ENCODE assay signal across 8 cellular contexts in genomic region chr1:173714441-173714758, GRCh38. TPM values are rescaled to one million over a fixed set of nuclear protein-coding genes. Genes with fewer than 3 reads are reported as not detected.
DNase-seq lines count a peak whose midpoint lies in the region; ATAC-seq and TF ChIP-seq lines count a peak whose summit lies in the region.

No MANE protein-coding gene starts in this region.

- peak overlapping the region; percentile 94 for H3K4me3 Mint-ChIP-seq in activated naive CD8-positive, alpha-beta T cell
- peak overlapping the region; percentile 92 to 100 (median 95) for H3K4me3 Mint-ChIP-seq in immature natural killer cell

- peaks cover 9% of the 10 kb centered on the region for H3K27me3 Mint-ChIP-seq in activated naive CD8-positive, alpha-beta T cell
- H3K27me3 Mint-ChIP-seq in immature natural killer cell (ENCODE audit: low read depth in 3 of 3): peaks cover 7 to 17% (median 11%) of the 10 kb centered on the region in 3 donors

- TF ChIP-seq RAD21 in SK-N-SH (IDR thresholded peaks at IDR 0.05; ENCODE audit: low read length): no peak

- peak overlapping the region; percentile 72 to 78 for H3K27ac ChIP-seq in SK-N-SH (ENCODE audit: low read depth in 2 of 2, low read length in 1 of 2)
- H3K27ac ChIP-seq in temporal lobe (ENCODE audit: low read depth, low read length): peak overlapping the region; percentile 53

- POLR2A ChIA-PET in SK-N-SH (lab: Yijun Ruan, JAX): interaction anchor here (0.6 to 1.6 kb wide), 2 partner anchors 148 to 154 kb away, joined by 3 to 5 read pairs; partner anchors contain the start of genes GAS5 and ZBTB37

- H3K36me3 ChIP-seq in SK-N-SH (replicated peaks in 1 of 2; ENCODE audit: control insufficient read depth in 1 of 2, insufficient read depth in 2 of 2, low read length in 1 of 2): peaks cover 4 to 10% of the 10 kb centered on the region in 2 experiments

- CTCF ChIA-PET in SK-N-SH (lab: Yijun Ruan, JAX): interaction anchor here (1.0 to 2.3 kb wide), 7 partner anchors 10 to 284 kb away, joined by 3 to 5 read pairs (median 4); partner anchors contain the start of genes CENPL and DARS2

- peaks cover 5 to 15% of the 10 kb centered on the region in 2 experiments; a peak in 1 of 4 replicates for H3K4me1 ChIP-seq in SK-N-SH (ENCODE audit: control insufficient read depth in 1 of 2, insufficient read depth in 2 of 2, low read depth in 1 of 2, low read length in 1 of 2)

- H4K20me1 ChIP-seq in SK-N-SH (ENCODE audit: insufficient read depth): no peaks in the 10 kb centered on the region

- H3K79me2 ChIP-seq in SK-N-SH (ENCODE audit: insufficient read depth): peaks cover 44% of the 10 kb centered on the region

- H3K27me3 ChIP-seq in SK-N-SH (ENCODE audit: insufficient read depth): peaks cover 9% of the 10 kb centered on the region; the same call in 1 of the 2 replicates

- WGBS in SK-N-SH (ENCODE audit: low lambda C conversion rate): 53% methylated on average over 3 of the region's 3 CpGs

- no peak for TF ChIP-seq EP300 in SK-N-SH (IDR thresholded peaks at IDR 0.05; ENCODE audit: borderline replicate concordance in 1 of 2, low read depth in 1 of 2, low read length in 1 of 2)

- no peak overlapping the region for H3K9ac ChIP-seq in SK-N-SH

- peak overlapping the region; percentile 99 for H2AFZ ChIP-seq in SK-N-SH (ENCODE audit: low read depth)

- peaks cover 29% of the 10 kb centered on the region for H3K4me1 Mint-ChIP-seq in activated naive CD8-positive, alpha-beta T cell (ENCODE audit: low read depth)
- H3K4me1 Mint-ChIP-seq in immature natural killer cell: peaks cover 24 to 37% of the 10 kb centered on the region in 2 donors

- H3K4me3 ChIP-seq in SK-N-SH (ENCODE audit: low read depth in 2 of 2, low read length in 1 of 2): peak overlapping the region; percentile 90 to 98

- no peak for TF ChIP-seq CTCF in SK-N-SH (IDR thresholded peaks at IDR 0.05)

- peaks cover 13% of the 10 kb centered on the region for H3F3A ChIP-seq in SK-N-SH (replicated peaks; ENCODE audit: insufficient read depth)

- DNase-seq in SK-N-SH: peak; percentile 17
- no peak for DNase-seq in immature natural killer cell
- DNase-seq in stimulated activated CD4-positive, alpha-beta T cell treated with anti-CD3 and anti-CD28 coated beads, Interleukin-4, amount 100 ng/mL, for 1 hour: no peak

- H3K9me3 ChIP-seq in SK-N-SH: no peaks in the 10 kb centered on the region

- ATAC-seq in SK-N-SH treated with all-trans-retinoic acid at 6 μM for 48 hours (no peak), HG03025 (IDR thresholded peaks at IDR 0.05; ENCODE audit: low FRiP score, unreplicated experiment) (no peak), GM21825 (IDR thresholded peaks at IDR 0.05; ENCODE audit: unreplicated experiment) (no peak)

- H3K9me2 ChIP-seq in SK-N-SH: no peaks in the 10 kb centered on the region

- H3K36me3 Mint-ChIP-seq in activated naive CD8-positive, alpha-beta T cell: peaks cover 7% of the 10 kb centered on the region
- H3K36me3 Mint-ChIP-seq in immature natural killer cell: peaks cover 0 to 4% (median 0%) of the 10 kb centered on the region in 3 donors

- H3K27ac Mint-ChIP-seq in activated naive CD8-positive, alpha-beta T cell: peak overlapping the region; percentile 93
- H3K27ac Mint-ChIP-seq in immature natural killer cell: peak overlapping the region; percentile 91 to 98 (median 96)

- H3K4me2 ChIP-seq in SK-N-SH: peak overlapping the region; percentile 83

- no peaks in the 10 kb centered on the region for H3K9me3 Mint-ChIP-seq in activated naive CD8-positive, alpha-beta T cell (ENCODE audit: low read depth)
- H3K9me3 Mint-ChIP-seq in immature natural killer cell: no peaks in the 10 kb centered on the region

TF ChIP-seq in SK-N-SH, 30 proteins besides CTCF, POLR2A, EP300 and RAD21:
- TF ChIP-seq USF2 (IDR thresholded peaks at IDR 0.05; ENCODE audit: borderline replicate concordance, low read depth, low read length) (no peak), IRF3 (IDR thresholded peaks at IDR 0.05; ENCODE audit: low read depth, low read length) (no peak), SIN3A (IDR thresholded peaks at IDR 0.05; ENCODE audit: borderline replicate concordance, low read depth, low read length) (no peak), FOSL2 (IDR thresholded peaks at IDR 0.05; ENCODE audit: borderline replicate concordance, low read depth) (no peak)

TF ChIP-seq in SK-N-SH treated with all-trans-retinoic acid at 6 μM for 48 hours, 23 proteins besides CTCF, POLR2A, EP300 and RAD21:
- TF ChIP-seq BACH2 (CRISPR knock-in tag; IDR thresholded peaks at IDR 0.05; ENCODE audit: borderline replicate concordance): no peak
- TF ChIP-seq RARB (CRISPR knock-in tag; IDR thresholded peaks at IDR 0.05): no peak
- TF ChIP-seq ZNF8 (CRISPR knock-in tag; IDR thresholded peaks at IDR 0.05): no peak
- TF ChIP-seq TOX (CRISPR knock-in tag; IDR thresholded peaks at IDR 0.05; ENCODE audit: borderline replicate concordance): no peak
- TF ChIP-seq ZFP3 (CRISPR knock-in tag; IDR thresholded peaks at IDR 0.05): no peak
- no peak for TF ChIP-seq ZC3H10 (CRISPR knock-in tag; IDR thresholded peaks at IDR 0.05)
- no peak for TF ChIP-seq ARNTL (CRISPR knock-in tag; IDR thresholded peaks at IDR 0.05; ENCODE audit: borderline replicate concordance, low read depth)
- no peak for TF ChIP-seq GLIS3 (CRISPR knock-in tag; IDR thresholded peaks at IDR 0.05)
- no peak for TF ChIP-seq CSRNP3 (CRISPR knock-in tag; IDR thresholded peaks at IDR 0.05)
- no peak for TF ChIP-seq ESRRG (CRISPR knock-in tag; IDR thresholded peaks at IDR 0.05)
- no peak for TF ChIP-seq ISL1 (CRISPR knock-in tag; IDR thresholded peaks at IDR 0.05)
- TF ChIP-seq CSDC2 (CRISPR knock-in tag; IDR thresholded peaks at IDR 0.05): no peak
- no peak; the same call in 1 of the 2 replicates for TF ChIP-seq POU6F1 (CRISPR knock-in tag; IDR thresholded peaks at IDR 0.05; ENCODE audit: borderline replicate concordance, low read depth)
TF ChIP-seq in SK-N-SH treated with all-trans-retinoic acid at 6 μM for 48 hours: peak in this region for 0.

RNA-seq across cellular contexts. Expression of gene KLHL20, which starts 0.4 kb away (rescaled TPM):
- polyA plus RNA-seq in SK-N-SH (2012; rRNA removed): 14.0 and 20.1 TPM in 2 replicates
- polyA plus RNA-seq in SK-N-SH (2012; cell fraction: cytosol; rRNA removed): 20.8 and 22.7 TPM in 2 replicates
- polyA plus RNA-seq in SK-N-SH (2012; cell fraction: nucleus; rRNA removed): 10.2 and 17.7 TPM in 2 replicates
- polyA plus RNA-seq in immature natural killer cell: 10 to 100 TPM; 13.2 to 19.3 (median 16.6) TPM
- total RNA-seq in temporal lobe: 25.1 TPM

RNA-seq across cellular contexts. Expression of gene ANKRD45, which starts 44.7 kb away (rescaled TPM):
- 1.8 and 2.3 TPM in 2 replicates for polyA plus RNA-seq in SK-N-SH (2012; rRNA removed)
- polyA plus RNA-seq in SK-N-SH (2012; cell fraction: cytosol; rRNA removed): 2.8 and 3.3 TPM in 2 replicates
- 0.27 and 0.67 TPM in 2 replicates for polyA plus RNA-seq in SK-N-SH (2012; cell fraction: nucleus; rRNA removed)
- not detected for polyA plus RNA-seq in immature natural killer cell
- 19.4 TPM for total RNA-seq in temporal lobe
